ENCODE assay signal across 1 cellular context in genomic region chr3:52455283-52456168, GRCh38.
TF ChIP-seq lines count a peak whose summit lies in the region.

TSS of gene NISCH (plus strand) at chr3:52455604. CDS start at chr3:52455642, 38 bp downstream.

TF ChIP-seq in SK-N-SH, 30 proteins besides CTCF, POLR2A, EP300 and RAD21 (continued from another document):
- TF ChIP-seq PBX3 (IDR thresholded peaks at IDR 0.05) (peak; percentile 98), REST (IDR thresholded peaks at IDR 0.05; ENCODE audit: low read depth, low read length) (0 out of 2 replicates have a peak, but pooled peaks have one; percentile 27), SIN3A (IDR thresholded peaks at IDR 0.05; ENCODE audit: borderline replicate concordance, low read depth, low read length) (no peak)
